In the genomic region with DNA sequence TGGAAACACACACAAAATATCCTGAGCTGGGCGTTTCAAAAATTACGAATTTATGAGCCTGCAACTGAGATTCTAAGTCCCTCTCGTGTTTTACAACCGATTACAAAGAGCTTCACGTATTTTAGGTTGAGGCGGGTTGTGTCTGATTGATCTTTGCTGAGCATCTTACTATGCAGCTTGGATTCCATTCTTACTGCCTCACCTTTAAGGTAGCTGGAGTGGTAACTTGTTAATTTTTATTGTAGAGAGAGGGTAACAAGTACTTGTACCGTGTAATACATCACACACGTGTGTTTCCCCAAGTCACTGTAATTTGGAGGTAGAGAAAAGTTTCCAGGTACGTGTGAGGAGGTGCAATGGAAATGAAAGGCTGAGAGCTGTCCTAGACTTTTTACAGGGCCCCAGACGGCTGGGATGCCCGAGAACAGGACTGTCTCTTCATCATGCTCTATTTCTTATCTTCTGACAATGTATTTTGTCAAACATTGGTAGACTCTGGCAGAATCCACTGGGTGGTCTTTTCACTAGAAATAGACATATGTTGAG, we compare ENCODE assay signal across 8 cellular contexts.
A peak's percentile ranks its signal among the peaks of the same experiment; 100 is the strongest.
DNase-seq lines count a peak whose midpoint lies in the region; ATAC-seq, FAIRE-seq and TF ChIP-seq lines count a peak whose summit lies in the region.

No MANE protein-coding gene starts in this region.

- no peak for TF ChIP-seq EP300 in suprapubic skin (IDR thresholded peaks at IDR 0.05)

- 18% methylated on average over 11 of the region's 11 CpGs for WGBS in suprapubic skin
- WGBS in small intestine, 3 donors: 2 to 17% (median 3%) methylated on average over 11 of the region's 11 CpGs

- no peak overlapping the region for H3K27ac Mint-ChIP-seq in activated T-cell treated with anti-CD3 and anti-CD28 coated beads, Interleukin-2, amount 50 U/mL, for 72 hours

- peaks cover 80% of the 10 kb centered on the region for H3K27me3 Mint-ChIP-seq in activated T-cell treated with anti-CD3 and anti-CD28 coated beads, Interleukin-2, amount 50 U/mL, for 72 hours (ENCODE audit: low read depth)

- H3K36me3 Mint-ChIP-seq in activated T-cell treated with anti-CD3 and anti-CD28 coated beads, Interleukin-2, amount 50 U/mL, for 72 hours (ENCODE audit: insufficient read depth in 2 of 2): peaks cover 1 to 2% of the 10 kb centered on the region in 2 donors

- no peak for FAIRE-seq in small intestine (lab: Jason Lieb, UNC)

- no peak overlapping the region for H3K27ac ChIP-seq in WERI-Rb-1
- H3K27ac ChIP-seq in suprapubic skin: no peak overlapping the region
- no peak overlapping the region for H3K27ac ChIP-seq in small intestine (ENCODE audit: low read depth in 1 of 2, low read length in 1 of 2)

- peaks cover 12% of the 10 kb centered on the region for H3K4me1 Mint-ChIP-seq in activated T-cell treated with anti-CD3 and anti-CD28 coated beads, Interleukin-2, amount 50 U/mL, for 72 hours (ENCODE audit: low read depth)

- no peak for ATAC-seq in activated T-cell treated with anti-CD3 and anti-CD28 coated beads, Interleukin-2, amount 50 U/mL, for 72 hours (replicated peaks in 1 of 2)
- no peak for ATAC-seq in HG02852 (IDR thresholded peaks at IDR 0.05; ENCODE audit: unreplicated experiment)

- H3K36me3 ChIP-seq in WERI-Rb-1 (no peaks in the 10 kb centered on the region), suprapubic skin (no peaks in the 10 kb centered on the region), small intestine (ENCODE audit: control insufficient read depth in 2 of 2, insufficient read depth in 2 of 2, low read length in 2 of 2) (no peaks in the 10 kb centered on the region)

- H3K9me3 Mint-ChIP-seq in activated T-cell treated with anti-CD3 and anti-CD28 coated beads, Interleukin-2, amount 50 U/mL, for 72 hours: no peaks in the 10 kb centered on the region

- H3K4me1 ChIP-seq in suprapubic skin (peaks cover 26% of the 10 kb centered on the region), small intestine (ENCODE audit: control insufficient read depth in 2 of 2, insufficient read depth in 1 of 2, low read depth in 1 of 2, low read length in 1 of 2) (peaks cover 0 to 5% of the 10 kb centered on the region in 2 donors)

- H3K27me3 ChIP-seq in WERI-Rb-1 (ENCODE audit: insufficient read depth, low read depth, severe bottlenecking) (peaks cover 45% of the 10 kb centered on the region), suprapubic skin (peaks cover 81% of the 10 kb centered on the region), small intestine (ENCODE audit: control insufficient read depth in 2 of 2, insufficient read depth in 2 of 2, low read length in 2 of 2) (peaks cover 0 to 17% of the 10 kb centered on the region in 2 donors)

- DNase-seq in activated T-cell treated with anti-CD3 and anti-CD28 coated beads, Interleukin-2, amount 50 U/mL, for 72 hours: no peak
- DNase-seq in activated T-cell treated with anti-CD3 and anti-CD28 coated beads, Interleukin-2, amount 50 U/mL, for 1 hour: no peak
- DNase-seq in WERI-Rb-1 (no peak), suprapubic skin (ENCODE audit: low spot score in 2 of 2) (no peak), small intestine (no peak), AML-193 (lab: John Stamatoyannopoulos, UW) (no peak)

- no peaks in the 10 kb centered on the region for H3K9me3 ChIP-seq in WERI-Rb-1 (ENCODE audit: severe bottlenecking)
- no peaks in the 10 kb centered on the region for H3K9me3 ChIP-seq in suprapubic skin
- no peaks in the 10 kb centered on the region for H3K9me3 ChIP-seq in small intestine (ENCODE audit: control insufficient read depth, low read depth)

- no peak for TF ChIP-seq POLR2A in suprapubic skin (IDR thresholded peaks at IDR 0.05)

- peak overlapping the region; percentile 66 for H3K4me3 ChIP-seq in WERI-Rb-1 (ENCODE audit: low read depth, low read length)
- peak overlapping the region; percentile 86 for H3K4me3 ChIP-seq in iPS-11a (ENCODE audit: low read depth, low read length)
- H3K4me3 ChIP-seq in suprapubic skin: peak overlapping the region; percentile 60
- H3K4me3 ChIP-seq in small intestine (ENCODE audit: low read depth in 1 of 2, low read length in 2 of 2): peak overlapping the region in 1 of 2 donors; percentile 79

- TF ChIP-seq CTCF in WERI-Rb-1 (IDR thresholded peaks at IDR 0.05; ENCODE audit: low read depth, low read length) (no peak), suprapubic skin (IDR thresholded peaks at IDR 0.05) (no peak)

- H3K4me3 Mint-ChIP-seq in activated T-cell treated with anti-CD3 and anti-CD28 coated beads, Interleukin-2, amount 50 U/mL, for 72 hours: peak overlapping the region; percentile 74 to 78
